In genomic region chr1:192741095-192741494, GRCh38 we compare ENCODE assay signal across 33 cellular contexts.
"Had no signal": no experiment of that assay in that cellular context is flagged by ENCODE, and none has a peak within 500 bp of the region (broad histone marks: within the 10 kb centered on the region; RNA-seq: fewer than 3 reads in every experiment).

No MANE protein-coding gene starts in this region.

- H3K27ac Mint-ChIP-seq: activated CD4-positive, alpha-beta memory T cell treated with anti-CD3 and anti-CD28 coated beads, Interleukin-2, amount 10 ng/mL, durations not matched to agents 7 days and 5 days; activated CD4-positive, alpha-beta T cell treated with anti-CD3 and anti-CD28 coated beads for 36 hours; activated CD4-positive, alpha-beta T cell treated with anti-CD3 and anti-CD28 coated beads, Interleukin-2, amount 10 ng/mL, durations not matched to agents 7 days and 5 days; activated naive CD4-positive, alpha-beta T cell treated with anti-CD3 and anti-CD28 coated beads, Interleukin-2, amount 10 ng/mL, durations not matched to agents 7 days and 5 days; activated naive CD4-positive, alpha-beta T cell treated with anti-CD3 and anti-CD28 coated beads, Interleukin-2, amount 50 U/mL, for 72 hours; activated naive CD8-positive, alpha-beta T cell treated with anti-CD3 and anti-CD28 coated beads, Interleukin-2, amount 10 ng/mL, durations not matched to agents 7 days and 5 days; activated T-cell treated with anti-CD3 and anti-CD28 coated beads, Interleukin-2, amount 50 U/mL, for 24 hours; brain; dendritic cell treated with granulocyte-macrophage colony-stimulating factor and Interleukin-4, amounts not matched to agents 40 ng/mL and 50 ng/mL, for 4 days; endodermal cell; T-helper 17 cell; T-helper 2 cell treated with Interferon-gamma antibody and Interleukin-4, amounts not matched to agents 5 μg/mL and 100 μg/mL, for 36 hours had no signal

- H3K27me3 Mint-ChIP-seq: activated naive CD4-positive, alpha-beta T cell treated with anti-CD3 and anti-CD28 coated beads, Interleukin-2, amount 10 ng/mL, durations not matched to agents 7 days and 5 days; activated naive CD8-positive, alpha-beta T cell treated with anti-CD3 and anti-CD28 coated beads, Interleukin-2, amount 10 ng/mL, durations not matched to agents 7 days and 5 days; activated T-cell treated with anti-CD3 and anti-CD28 coated beads, Interleukin-2, amount 50 U/mL, for 24 hours; brain; dendritic cell treated with granulocyte-macrophage colony-stimulating factor and Interleukin-4, amounts not matched to agents 40 ng/mL and 50 ng/mL, for 4 days had no signal

- H3K27me3 ChIP-seq: ascending aorta, breast epithelium, cardiac muscle cell, dorsolateral prefrontal cortex had no signal

- H3K4me3 ChIP-seq: ascending aorta, breast epithelium, cardiac muscle cell, coronary artery, dorsolateral prefrontal cortex had no signal

- H3K36me3 ChIP-seq: ascending aorta, breast epithelium, cardiac muscle cell, WERI-Rb-1 had no signal

- DNase-seq: activated CD4-positive, alpha-beta memory T cell treated with anti-CD3 and anti-CD28 coated beads, Interleukin-2, amount 10 ng/mL, durations not matched to agents 7 days and 5 days; activated CD4-positive, alpha-beta T cell treated with anti-CD3 and anti-CD28 coated beads for 36 hours; activated CD4-positive, alpha-beta T cell treated with anti-CD3 and anti-CD28 coated beads, Interleukin-2, amount 10 ng/mL, durations not matched to agents 7 days and 5 days; activated CD4-positive, alpha-beta T cell treated with anti-CD3 and anti-CD28 coated beads, Interleukin-2, amount 50 U/mL, for 4 hours; activated CD4-positive, CD25-positive, alpha-beta regulatory T cell; activated CD4-positive, CD25-positive, alpha-beta regulatory T cell treated with anti-CD3 and anti-CD28 coated beads, Interleukin-2, amount 50 U/mL, for 72 hours; activated CD8-positive, alpha-beta memory T cell treated with anti-CD3 and anti-CD28 coated beads, Interleukin-2, amount 50 U/mL, for 48 hours; activated gamma-delta T cell; activated naive CD4-positive, alpha-beta T cell; activated naive CD4-positive, alpha-beta T cell treated with anti-CD3 and anti-CD28 coated beads, Interleukin-2, amount 10 ng/mL, durations not matched to agents 7 days and 5 days; activated naive CD8-positive, alpha-beta T cell treated with anti-CD3 and anti-CD28 coated beads, Interleukin-2, amount 10 ng/mL, durations not matched to agents 7 days and 5 days; activated T-cell treated with anti-CD3 and anti-CD28 coated beads for 4 hours; activated T-cell treated with anti-CD3 and anti-CD28 coated beads, Interleukin-2, amount 50 U/mL, for 24 hours; activated T-cell treated with anti-CD3 and anti-CD28 coated beads, Interleukin-2, amount 50 U/mL, for 72 hours; central memory CD4-positive, alpha-beta T cell; cerebellar nuclear complex; dorsolateral prefrontal cortex; effector memory CD4-positive, alpha-beta T cell; endodermal cell; foreskin fibroblast; head of caudate nucleus; T-helper 17 cell; T1000; WERI-Rb-1 had no signal

- H3K4me1 ChIP-seq: ascending aorta, breast epithelium had no signal

- ATAC-seq: activated CD4-positive, alpha-beta T cell treated with anti-CD3 and anti-CD28 coated beads for 36 hours; activated naive CD4-positive, alpha-beta T cell treated with anti-CD3 and anti-CD28 coated beads, Interleukin-2, amount 50 U/mL, for 72 hours; activated T-cell treated with anti-CD3 and anti-CD28 coated beads, Interleukin-2, amount 50 U/mL, for 72 hours; esophagus mucosa; T-helper 17 cell had no signal

- H3K4me1 Mint-ChIP-seq: activated CD4-positive, alpha-beta memory T cell treated with anti-CD3 and anti-CD28 coated beads, Interleukin-2, amount 10 ng/mL, durations not matched to agents 7 days and 5 days; activated CD4-positive, alpha-beta T cell treated with anti-CD3 and anti-CD28 coated beads for 36 hours; activated CD4-positive, alpha-beta T cell treated with anti-CD3 and anti-CD28 coated beads, Interleukin-2, amount 10 ng/mL, durations not matched to agents 7 days and 5 days; activated naive CD4-positive, alpha-beta T cell treated with anti-CD3 and anti-CD28 coated beads, Interleukin-2, amount 10 ng/mL, durations not matched to agents 7 days and 5 days; activated naive CD8-positive, alpha-beta T cell treated with anti-CD3 and anti-CD28 coated beads, Interleukin-2, amount 10 ng/mL, durations not matched to agents 7 days and 5 days; brain; endodermal cell had no signal

- H3K4me3 Mint-ChIP-seq: activated CD4-positive, alpha-beta memory T cell treated with anti-CD3 and anti-CD28 coated beads, Interleukin-2, amount 10 ng/mL, durations not matched to agents 7 days and 5 days; activated CD4-positive, alpha-beta T cell treated with anti-CD3 and anti-CD28 coated beads for 36 hours; activated CD4-positive, alpha-beta T cell treated with anti-CD3 and anti-CD28 coated beads, Interleukin-2, amount 10 ng/mL, durations not matched to agents 7 days and 5 days; activated naive CD4-positive, alpha-beta T cell treated with anti-CD3 and anti-CD28 coated beads, Interleukin-2, amount 10 ng/mL, durations not matched to agents 7 days and 5 days; activated naive CD8-positive, alpha-beta T cell treated with anti-CD3 and anti-CD28 coated beads, Interleukin-2, amount 10 ng/mL, durations not matched to agents 7 days and 5 days; activated T-cell treated with anti-CD3 and anti-CD28 coated beads, Interleukin-2, amount 50 U/mL, for 24 hours; activated T-cell treated with anti-CD3 and anti-CD28 coated beads, Interleukin-2, amount 50 U/mL, for 72 hours; brain; dendritic cell treated with granulocyte-macrophage colony-stimulating factor and Interleukin-4, amounts not matched to agents 40 ng/mL and 50 ng/mL, for 4 days; endodermal cell; T-helper 17 cell; T-helper 2 cell treated with Interferon-gamma antibody and Interleukin-4, amounts not matched to agents 5 μg/mL and 100 μg/mL, for 36 hours had no signal

- H3K9me3 Mint-ChIP-seq: activated CD4-positive, alpha-beta memory T cell treated with anti-CD3 and anti-CD28 coated beads, Interleukin-2, amount 10 ng/mL, durations not matched to agents 7 days and 5 days; activated CD4-positive, alpha-beta T cell treated with anti-CD3 and anti-CD28 coated beads, Interleukin-2, amount 10 ng/mL, durations not matched to agents 7 days and 5 days; activated naive CD4-positive, alpha-beta T cell treated with anti-CD3 and anti-CD28 coated beads, Interleukin-2, amount 10 ng/mL, durations not matched to agents 7 days and 5 days; activated naive CD4-positive, alpha-beta T cell treated with anti-CD3 and anti-CD28 coated beads, Interleukin-2, amount 50 U/mL, for 72 hours; activated naive CD8-positive, alpha-beta T cell treated with anti-CD3 and anti-CD28 coated beads, Interleukin-2, amount 10 ng/mL, durations not matched to agents 7 days and 5 days; activated T-cell treated with anti-CD3 and anti-CD28 coated beads, Interleukin-2, amount 50 U/mL, for 24 hours; activated T-cell treated with anti-CD3 and anti-CD28 coated beads, Interleukin-2, amount 50 U/mL, for 72 hours; dendritic cell treated with granulocyte-macrophage colony-stimulating factor and Interleukin-4, amounts not matched to agents 40 ng/mL and 50 ng/mL, for 4 days; T-helper 2 cell treated with Interferon-gamma antibody and Interleukin-4, amounts not matched to agents 5 μg/mL and 100 μg/mL, for 36 hours had no signal

- H3K36me3 Mint-ChIP-seq: activated naive CD4-positive, alpha-beta T cell treated with anti-CD3 and anti-CD28 coated beads, Interleukin-2, amount 10 ng/mL, durations not matched to agents 7 days and 5 days; activated naive CD4-positive, alpha-beta T cell treated with anti-CD3 and anti-CD28 coated beads, Interleukin-2, amount 50 U/mL, for 72 hours; activated naive CD8-positive, alpha-beta T cell treated with anti-CD3 and anti-CD28 coated beads, Interleukin-2, amount 10 ng/mL, durations not matched to agents 7 days and 5 days; brain had no signal

- H3K27ac ChIP-seq: ascending aorta, breast epithelium, cardiac muscle cell, coronary artery, dorsolateral prefrontal cortex, WERI-Rb-1 had no signal
